1 cellular context compared by ENCODE assay signal in the genomic region with DNA sequence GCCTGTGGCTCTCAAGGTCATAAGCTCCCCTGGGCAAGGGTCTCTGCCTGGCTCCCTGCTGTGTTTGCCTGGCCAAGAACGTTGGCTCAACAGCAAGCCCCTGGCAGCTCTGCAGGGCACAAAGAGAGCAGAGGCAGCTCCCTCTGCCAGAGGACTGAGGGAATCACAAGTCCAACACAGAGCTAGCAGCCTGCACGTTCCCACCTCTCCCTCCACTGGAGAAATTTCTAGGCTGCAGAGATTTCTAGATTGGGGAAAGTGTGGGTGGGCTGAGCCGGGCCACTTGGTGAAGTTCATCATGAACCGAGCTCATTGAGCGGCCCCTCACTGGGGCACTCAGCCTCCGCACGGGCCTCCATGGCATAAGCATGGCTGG.
TF ChIP-seq lines count a peak whose summit lies in the region.

No MANE protein-coding gene starts in this region.

TF ChIP-seq in GM23338, 12 proteins besides CTCF, POLR2A, EP300 and RAD21 (continued from another document):
- TF ChIP-seq, protein P1, sequence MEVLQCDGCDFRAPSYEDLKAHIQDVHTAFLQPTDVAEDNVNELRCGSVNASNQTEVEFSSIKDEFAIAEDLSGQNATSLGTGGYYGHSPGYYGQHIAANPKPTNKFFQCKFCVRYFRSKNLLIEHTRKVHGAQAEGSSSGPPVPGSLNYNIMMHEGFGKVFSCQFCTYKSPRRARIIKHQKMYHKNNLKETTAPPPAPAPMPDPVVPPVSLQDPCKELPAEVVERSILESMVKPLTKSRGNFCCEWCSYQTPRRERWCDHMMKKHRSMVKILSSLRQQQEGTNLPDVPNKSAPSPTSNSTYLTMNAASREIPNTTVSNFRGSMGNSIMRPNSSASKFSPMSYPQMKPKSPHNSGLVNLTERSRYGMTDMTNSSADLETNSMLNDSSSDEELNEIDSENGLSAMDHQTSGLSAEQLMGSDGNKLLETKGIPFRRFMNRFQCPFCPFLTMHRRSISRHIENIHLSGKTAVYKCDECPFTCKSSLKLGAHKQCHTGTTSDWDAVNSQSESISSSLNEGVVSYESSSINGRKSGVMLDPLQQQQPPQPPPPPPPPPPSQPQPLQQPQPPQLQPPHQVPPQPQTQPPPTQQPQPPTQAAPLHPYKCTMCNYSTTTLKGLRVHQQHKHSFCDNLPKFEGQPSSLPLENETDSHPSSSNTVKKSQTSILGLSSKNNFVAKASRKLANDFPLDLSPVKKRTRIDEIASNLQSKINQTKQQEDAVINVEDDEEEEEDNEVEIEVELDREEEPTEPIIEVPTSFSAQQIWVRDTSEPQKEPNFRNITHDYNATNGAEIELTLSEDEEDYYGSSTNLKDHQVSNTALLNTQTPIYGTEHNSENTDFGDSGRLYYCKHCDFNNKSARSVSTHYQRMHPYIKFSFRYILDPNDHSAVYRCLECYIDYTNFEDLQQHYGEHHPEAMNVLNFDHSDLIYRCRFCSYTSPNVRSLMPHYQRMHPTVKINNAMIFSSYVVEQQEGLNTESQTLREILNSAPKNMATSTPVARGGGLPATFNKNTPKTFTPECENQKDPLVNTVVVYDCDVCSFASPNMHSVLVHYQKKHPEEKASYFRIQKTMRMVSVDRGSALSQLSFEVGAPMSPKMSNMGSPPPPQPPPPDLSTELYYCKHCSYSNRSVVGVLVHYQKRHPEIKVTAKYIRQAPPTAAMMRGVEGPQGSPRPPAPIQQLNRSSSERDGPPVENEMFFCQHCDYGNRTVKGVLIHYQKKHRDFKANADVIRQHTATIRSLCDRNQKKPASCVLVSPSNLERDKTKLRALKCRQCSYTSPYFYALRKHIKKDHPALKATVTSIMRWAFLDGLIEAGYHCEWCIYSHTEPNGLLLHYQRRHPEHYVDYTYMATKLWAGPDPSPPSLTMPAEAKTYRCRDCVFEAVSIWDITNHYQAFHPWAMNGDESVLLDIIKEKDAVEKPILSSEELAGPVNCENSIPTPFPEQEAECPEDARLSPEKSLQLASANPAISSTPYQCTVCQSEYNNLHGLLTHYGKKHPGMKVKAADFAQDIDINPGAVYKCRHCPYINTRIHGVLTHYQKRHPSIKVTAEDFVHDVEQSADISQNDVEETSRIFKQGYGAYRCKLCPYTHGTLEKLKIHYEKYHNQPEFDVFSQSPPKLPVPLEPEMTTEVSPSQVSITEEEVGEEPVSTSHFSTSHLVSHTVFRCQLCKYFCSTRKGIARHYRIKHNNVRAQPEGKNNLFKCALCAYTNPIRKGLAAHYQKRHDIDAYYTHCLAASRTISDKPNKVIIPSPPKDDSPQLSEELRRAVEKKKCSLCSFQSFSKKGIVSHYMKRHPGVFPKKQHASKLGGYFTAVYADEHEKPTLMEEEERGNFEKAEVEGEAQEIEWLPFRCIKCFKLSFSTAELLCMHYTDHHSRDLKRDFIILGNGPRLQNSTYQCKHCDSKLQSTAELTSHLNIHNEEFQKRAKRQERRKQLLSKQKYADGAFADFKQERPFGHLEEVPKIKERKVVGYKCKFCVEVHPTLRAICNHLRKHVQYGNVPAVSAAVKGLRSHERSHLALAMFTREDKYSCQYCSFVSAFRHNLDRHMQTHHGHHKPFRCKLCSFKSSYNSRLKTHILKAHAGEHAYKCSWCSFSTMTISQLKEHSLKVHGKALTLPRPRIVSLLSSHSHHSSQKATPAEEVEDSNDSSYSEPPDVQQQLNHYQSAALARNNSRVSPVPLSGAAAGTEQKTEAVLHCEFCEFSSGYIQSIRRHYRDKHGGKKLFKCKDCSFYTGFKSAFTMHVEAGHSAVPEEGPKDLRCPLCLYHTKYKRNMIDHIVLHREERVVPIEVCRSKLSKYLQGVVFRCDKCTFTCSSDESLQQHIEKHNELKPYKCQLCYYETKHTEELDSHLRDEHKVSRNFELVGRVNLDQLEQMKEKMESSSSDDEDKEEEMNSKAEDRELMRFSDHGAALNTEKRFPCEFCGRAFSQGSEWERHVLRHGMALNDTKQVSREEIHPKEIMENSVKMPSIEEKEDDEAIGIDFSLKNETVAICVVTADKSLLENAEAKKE (CRISPR knock-in tag; IDR thresholded peaks at IDR 0.05), result no peak
- TF ChIP-seq, protein P2, sequence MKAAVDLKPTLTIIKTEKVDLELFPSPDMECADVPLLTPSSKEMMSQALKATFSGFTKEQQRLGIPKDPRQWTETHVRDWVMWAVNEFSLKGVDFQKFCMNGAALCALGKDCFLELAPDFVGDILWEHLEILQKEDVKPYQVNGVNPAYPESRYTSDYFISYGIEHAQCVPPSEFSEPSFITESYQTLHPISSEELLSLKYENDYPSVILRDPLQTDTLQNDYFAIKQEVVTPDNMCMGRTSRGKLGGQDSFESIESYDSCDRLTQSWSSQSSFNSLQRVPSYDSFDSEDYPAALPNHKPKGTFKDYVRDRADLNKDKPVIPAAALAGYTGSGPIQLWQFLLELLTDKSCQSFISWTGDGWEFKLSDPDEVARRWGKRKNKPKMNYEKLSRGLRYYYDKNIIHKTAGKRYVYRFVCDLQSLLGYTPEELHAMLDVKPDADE (IDR thresholded peaks at IDR 0.05), result no peak
- TF ChIP-seq, protein P3, sequence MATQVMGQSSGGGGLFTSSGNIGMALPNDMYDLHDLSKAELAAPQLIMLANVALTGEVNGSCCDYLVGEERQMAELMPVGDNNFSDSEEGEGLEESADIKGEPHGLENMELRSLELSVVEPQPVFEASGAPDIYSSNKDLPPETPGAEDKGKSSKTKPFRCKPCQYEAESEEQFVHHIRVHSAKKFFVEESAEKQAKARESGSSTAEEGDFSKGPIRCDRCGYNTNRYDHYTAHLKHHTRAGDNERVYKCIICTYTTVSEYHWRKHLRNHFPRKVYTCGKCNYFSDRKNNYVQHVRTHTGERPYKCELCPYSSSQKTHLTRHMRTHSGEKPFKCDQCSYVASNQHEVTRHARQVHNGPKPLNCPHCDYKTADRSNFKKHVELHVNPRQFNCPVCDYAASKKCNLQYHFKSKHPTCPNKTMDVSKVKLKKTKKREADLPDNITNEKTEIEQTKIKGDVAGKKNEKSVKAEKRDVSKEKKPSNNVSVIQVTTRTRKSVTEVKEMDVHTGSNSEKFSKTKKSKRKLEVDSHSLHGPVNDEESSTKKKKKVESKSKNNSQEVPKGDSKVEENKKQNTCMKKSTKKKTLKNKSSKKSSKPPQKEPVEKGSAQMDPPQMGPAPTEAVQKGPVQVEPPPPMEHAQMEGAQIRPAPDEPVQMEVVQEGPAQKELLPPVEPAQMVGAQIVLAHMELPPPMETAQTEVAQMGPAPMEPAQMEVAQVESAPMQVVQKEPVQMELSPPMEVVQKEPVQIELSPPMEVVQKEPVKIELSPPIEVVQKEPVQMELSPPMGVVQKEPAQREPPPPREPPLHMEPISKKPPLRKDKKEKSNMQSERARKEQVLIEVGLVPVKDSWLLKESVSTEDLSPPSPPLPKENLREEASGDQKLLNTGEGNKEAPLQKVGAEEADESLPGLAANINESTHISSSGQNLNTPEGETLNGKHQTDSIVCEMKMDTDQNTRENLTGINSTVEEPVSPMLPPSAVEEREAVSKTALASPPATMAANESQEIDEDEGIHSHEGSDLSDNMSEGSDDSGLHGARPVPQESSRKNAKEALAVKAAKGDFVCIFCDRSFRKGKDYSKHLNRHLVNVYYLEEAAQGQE (IDR thresholded peaks at IDR 0.05; ENCODE audit: unreplicated experiment), result no peak
- TF ChIP-seq CREB1 (CRISPR knock-in tag; IDR thresholded peaks at IDR 0.05; ENCODE audit: low read depth) (no peak), JUNB (IDR thresholded peaks at IDR 0.05; ENCODE audit: unreplicated experiment) (no peak), STAT1 (IDR thresholded peaks at IDR 0.05; ENCODE audit: unreplicated experiment) (no peak)
